Comparison of ENCODE assay signal across 1 cellular context in the genomic region with DNA sequence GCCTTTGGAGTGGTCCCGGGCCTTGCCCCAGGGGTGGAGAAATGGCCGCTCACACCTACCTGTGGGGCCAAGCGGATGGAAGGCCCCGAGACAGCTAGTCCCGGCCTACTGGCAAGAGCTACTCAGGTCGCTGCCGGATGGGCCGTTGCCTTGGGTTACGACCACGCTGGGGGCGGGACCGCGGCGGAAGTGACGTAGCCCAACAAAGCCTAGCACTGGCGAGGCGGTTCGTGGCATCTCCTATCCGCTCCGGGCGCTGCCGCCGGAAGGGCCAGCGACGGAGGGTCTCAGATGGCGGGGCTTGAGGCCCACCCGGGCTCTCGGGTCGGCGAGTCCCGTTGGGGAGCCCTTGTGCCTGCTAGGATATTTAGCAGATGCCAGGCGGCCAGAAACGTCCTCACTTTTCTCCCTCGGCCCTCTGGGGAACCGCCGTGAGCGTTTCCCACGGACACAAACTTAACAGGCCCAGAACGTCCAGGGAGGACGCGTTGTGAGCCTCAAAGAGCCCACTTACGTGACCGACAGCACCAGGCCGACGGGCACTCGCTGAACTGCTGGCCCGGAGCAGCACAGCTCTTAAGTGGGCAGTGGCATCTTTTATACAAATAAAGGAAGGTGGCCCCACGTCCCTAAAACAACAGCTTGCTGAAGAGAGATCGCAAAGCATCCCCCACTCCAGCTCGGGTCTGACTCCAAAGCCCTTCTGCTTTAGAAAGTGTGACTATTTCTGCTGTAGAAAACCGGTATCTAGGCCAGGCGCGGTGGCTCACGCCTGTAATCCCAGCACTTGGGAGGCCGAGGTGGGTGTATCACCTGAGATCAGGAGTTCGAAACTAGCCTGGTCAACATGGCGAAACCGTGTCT.
TF ChIP-seq lines count a peak whose summit lies in the region.

A gene with protein sequence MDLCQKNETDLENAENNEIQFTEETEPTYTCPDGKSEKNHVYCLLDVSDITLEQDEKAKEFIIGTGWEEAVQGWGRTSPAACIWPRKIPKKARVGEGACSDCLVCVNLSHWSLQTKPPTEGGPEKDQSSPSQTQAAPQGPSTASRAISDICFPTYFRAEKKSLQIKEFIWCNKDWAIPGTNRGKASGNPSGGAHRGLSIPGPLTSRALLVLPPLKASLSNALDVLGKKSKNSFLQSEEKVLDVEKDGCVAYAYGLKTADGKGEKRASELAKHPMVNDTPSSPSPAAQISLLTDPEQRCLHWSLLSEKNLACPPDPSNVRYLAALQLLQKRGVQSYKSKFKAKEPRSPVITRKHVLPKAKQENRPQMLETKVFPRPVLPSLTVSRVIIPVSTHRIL (minus strand): TSS at position 162 of the 864 bp plus-strand sequence. CDS start 13,283 bp downstream, outside the sequence.

TF ChIP-seq in HCT116, 20 proteins besides CTCF, POLR2A, EP300 and RAD21 (continued from another document):
- TF ChIP-seq FOSL1 (IDR thresholded peaks at IDR 0.05; ENCODE audit: low read depth): no peak
